Comparison of ENCODE assay signal across 8 cellular contexts in the genomic region with DNA sequence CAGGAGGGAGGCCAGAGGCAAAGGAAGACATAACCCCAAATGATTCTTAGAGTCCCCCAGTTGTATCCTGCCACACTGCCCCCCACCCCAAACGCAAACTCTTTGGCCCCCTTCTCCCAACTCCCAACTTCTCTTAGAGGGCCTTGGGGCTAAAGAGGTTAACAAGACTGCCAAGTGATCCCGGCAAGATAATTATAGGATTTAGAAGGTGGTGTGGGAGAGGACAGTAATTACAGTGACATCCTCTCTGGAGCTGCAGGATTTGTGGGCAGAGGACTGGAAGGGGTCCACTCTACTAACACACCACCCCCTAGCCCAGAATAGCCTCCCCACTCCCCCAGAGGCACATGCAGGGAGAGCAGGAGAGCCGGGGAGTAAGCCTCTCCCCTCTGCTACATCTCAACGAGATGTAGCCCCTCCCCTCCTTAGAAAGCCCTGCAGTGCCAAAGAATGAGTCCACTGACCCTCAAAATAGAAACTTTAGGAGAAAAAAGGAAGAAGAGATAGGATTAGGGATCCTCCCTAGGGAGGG. TPM values are rescaled to one million over a fixed set of nuclear protein-coding genes. Genes with fewer than 3 reads are reported as not detected.
DNase-seq lines count a peak whose midpoint lies in the region; FAIRE-seq and TF ChIP-seq lines count a peak whose summit lies in the region.

No MANE protein-coding gene starts in this region.

- H3K4me3 Mint-ChIP-seq in HFFc6: peak overlapping the region; percentile 90
- peak overlapping the region; percentile 89 for H3K4me3 Mint-ChIP-seq in activated naive CD8-positive, alpha-beta T cell

- H3K9me1 ChIP-seq in keratinocyte (ENCODE audit: control insufficient read depth, extremely low read depth, insufficient read depth, low read length): no peaks in the 10 kb centered on the region

- TF ChIP-seq POLR2A in thyroid gland (IDR thresholded peaks at IDR 0.05): no peak

- dilution Hi-C loops in keratinocyte (cut with MboI; ENCODE audit: extremely low pct_ligation_motif_present, low sequenced_read_pairs): no loop called here

- intact Hi-C loops in thyroid gland (cut with DNase I): loop anchor here (2.0 kb wide), 1 partner anchor 203 kb away; no protein-coding TSS in a partner anchor

- TF ChIP-seq CTCF in BE2C (IDR thresholded peaks at IDR 0.05; ENCODE audit: low read depth, low read length) (no peak), HFFc6 (IDR thresholded peaks at IDR 0.05) (0 out of 2 replicates have a peak, but pooled peaks have one; percentile 44), keratinocyte (optimal IDR thresholded peaks at IDR 0.05 in 1 of 3, IDR thresholded peaks at IDR 0.05 in 1 of 3, conservative IDR thresholded peaks at IDR 0.05 in 1 of 3; ENCODE audit: extremely low read depth in 1 of 3, insufficient read depth in 2 of 3, low read length in 3 of 3) (no peak), thyroid gland (IDR thresholded peaks at IDR 0.05) (no peak)

- H3K27ac Mint-ChIP-seq in HFFc6: peak overlapping the region; percentile 88
- peak overlapping the region; percentile 86 for H3K27ac Mint-ChIP-seq in activated naive CD8-positive, alpha-beta T cell

- DNase-seq in BE2C: no peak
- DNase-seq in HFFc6: no peak
- DNase-seq in keratinocyte (ENCODE audit: low read depth, low spot score): no peak
- DNase-seq in thyroid gland: no peak
- no peak for DNase-seq in AG20443 (ENCODE audit: low spot score)
- no peak for DNase-seq in GF-D8 (lab: John Stamatoyannopoulos, UW)
- DNase-seq in H4 (ENCODE audit: low spot score): no peak

- H3K36me3 ChIP-seq in BE2C (no peaks in the 10 kb centered on the region), keratinocyte (ENCODE audit: control insufficient read depth in 2 of 2, extremely low read depth in 1 of 2, insufficient read depth in 2 of 2, low read length in 2 of 2) (no peaks in the 10 kb centered on the region), thyroid gland (no peaks in the 10 kb centered on the region)

- peaks cover 37% of the 10 kb centered on the region for H3K4me1 Mint-ChIP-seq in HFFc6 (ENCODE audit: low read depth)
- H3K4me1 Mint-ChIP-seq in activated naive CD8-positive, alpha-beta T cell (ENCODE audit: low read depth): peaks cover 24% of the 10 kb centered on the region

- 8 to 11% methylated on average over 4 of the region's 4 CpGs for WGBS in thyroid gland, 2 donors

- H3K27me3 Mint-ChIP-seq in HFFc6 (ENCODE audit: insufficient read depth): peaks cover 2% of the 10 kb centered on the region; the same call in 1 of the 2 replicates
- H3K27me3 Mint-ChIP-seq in activated naive CD8-positive, alpha-beta T cell: no peaks in the 10 kb centered on the region

- no peak overlapping the region for H3K9ac ChIP-seq in keratinocyte (ENCODE audit: control insufficient read depth, extremely low read depth, insufficient read depth, low read length)

- no peaks in the 10 kb centered on the region for H3K9me3 Mint-ChIP-seq in HFFc6
- no peaks in the 10 kb centered on the region for H3K9me3 Mint-ChIP-seq in activated naive CD8-positive, alpha-beta T cell (ENCODE audit: low read depth)

- no peak for FAIRE-seq in keratinocyte (lab: Jason Lieb, UNC)

- peak overlapping the region; percentile 57 for H2AFZ ChIP-seq in keratinocyte (ENCODE audit: control insufficient read depth, low read length)

- H3K27me3 ChIP-seq in BE2C (no peaks in the 10 kb centered on the region), keratinocyte (ENCODE audit: control insufficient read depth, extremely low read depth, insufficient read depth, low read length) (no peaks in the 10 kb centered on the region), thyroid gland (no peaks in the 10 kb centered on the region)

- no peaks in the 10 kb centered on the region for H3K79me2 ChIP-seq in keratinocyte (ENCODE audit: control insufficient read depth, insufficient read depth, low read length)

- no peaks in the 10 kb centered on the region for H4K20me1 ChIP-seq in keratinocyte (ENCODE audit: control insufficient read depth, extremely low read depth, insufficient read depth, low read length)

- peaks cover 13% of the 10 kb centered on the region for H3K4me1 ChIP-seq in BE2C
- peaks cover 9% of the 10 kb centered on the region for H3K4me1 ChIP-seq in keratinocyte (ENCODE audit: control insufficient read depth, extremely low read depth, insufficient read depth, low read length)
- H3K4me1 ChIP-seq in thyroid gland: peaks cover 8 to 23% of the 10 kb centered on the region in 2 donors

- H3K4me2 ChIP-seq in keratinocyte (ENCODE audit: control insufficient read depth, extremely low read depth, insufficient read depth, low read depth, low read length): peak overlapping the region; percentile 81

- H3K4me3 ChIP-seq in BE2C (ENCODE audit: low read depth, low read length) (peak overlapping the region; percentile 82), keratinocyte (ENCODE audit: control insufficient read depth in 2 of 3, extremely low read depth in 1 of 3, insufficient read depth in 2 of 3, low read depth in 1 of 3, low read length in 3 of 3) (no peak overlapping the region), thyroid gland (replicated peaks in 1 of 3) (peak overlapping the region in 2 of 3 donors; percentile 29 to 66)

- H3K36me3 Mint-ChIP-seq in HFFc6 (ENCODE audit: low read depth): no peaks in the 10 kb centered on the region
- H3K36me3 Mint-ChIP-seq in activated naive CD8-positive, alpha-beta T cell: no peaks in the 10 kb centered on the region

- H3K9me3 ChIP-seq in BE2C (no peaks in the 10 kb centered on the region), keratinocyte (ENCODE audit: control insufficient read depth, low read depth, low read length) (no peaks in the 10 kb centered on the region), thyroid gland (no peaks in the 10 kb centered on the region)

- no peak overlapping the region for H3K27ac ChIP-seq in keratinocyte (ENCODE audit: control insufficient read depth, insufficient read depth, low read length)
- H3K27ac ChIP-seq in thyroid gland: peak overlapping the region; percentile 69 to 82 (median 72)

RNA-seq across cellular contexts. Expression of a gene that starts 5.3 kb away (rescaled TPM):
- 111 TPM for polyA plus RNA-seq in BE2C (2012; ENCODE audit: insufficient read depth, insufficient read length, low read depth)
- total RNA-seq in HFFc6 (2021; fragmentation: NEBNext Ultra II Directional; extraction: Animal tissue kit (Norgen Biotek cat#: 25700)): 10 to 100 TPM; 15.8 to 25.9 (median 16.9) TPM
- 2.5 to 6.2 TPM (median 2.7 TPM) in 3 replicates for polyA plus RNA-seq in keratinocyte
- 0.82 TPM for polyA plus RNA-seq in keratinocyte (2011; ENCODE audit: low read depth)
- 2.2 and 3.3 TPM in 2 replicates for polyA plus RNA-seq in keratinocyte (2011; cell fraction: cytosol; rRNA removed)
- 1.9 and 2.4 TPM in 2 replicates for polyA plus RNA-seq in keratinocyte (2011; cell fraction: nucleus; rRNA removed)
- polyA plus RNA-seq in keratinocyte (2012; ENCODE audit: low replicate concordance): 1.2 and 9.6 TPM in 2 replicates
- polyA minus RNA-seq in keratinocyte: 1.8 to 16.1 TPM (median 2.7 TPM) in 3 replicates
- polyA minus RNA-seq in keratinocyte (2011; cell fraction: cytosol; rRNA and poly(A)+ RNA removed): 2.1 TPM
- polyA minus RNA-seq in keratinocyte (2011; cell fraction: nucleus; rRNA and poly(A)+ RNA removed): 0.42 and 1.8 TPM in 2 replicates
- total RNA-seq in thyroid gland: 1 to 10 TPM; 4.8 to 7.5 (median 6.7) TPM
- 7.7 and 8.4 TPM in 2 replicates for total RNA-seq in H4 (2014; rRNA removed; shearing (Covaris generic))

RNA-seq across cellular contexts. Expression of a gene that starts 8.8 kb away (rescaled TPM):
- polyA plus RNA-seq in BE2C (2012; ENCODE audit: insufficient read depth, insufficient read length, low read depth): 1,347 TPM
- total RNA-seq in HFFc6 (2021; fragmentation: NEBNext Ultra II Directional; extraction: Animal tissue kit (Norgen Biotek cat#: 25700)): 1,000 to 10,000 TPM; 1,860 to 2,483 (median 2,072) TPM
- polyA plus RNA-seq in keratinocyte: 517 to 917 TPM (median 749 TPM) in 3 replicates
- polyA plus RNA-seq in keratinocyte (2011; ENCODE audit: low read depth): 290 TPM
- polyA plus RNA-seq in keratinocyte (2011; cell fraction: cytosol; rRNA removed): 762 and 937 TPM in 2 replicates
- 747 and 954 TPM in 2 replicates for polyA plus RNA-seq in keratinocyte (2011; cell fraction: nucleus; rRNA removed)
- 609 and 814 TPM in 2 replicates for polyA plus RNA-seq in keratinocyte (2012; ENCODE audit: low replicate concordance)
- 130 to 440 TPM (median 416 TPM) in 3 replicates for polyA minus RNA-seq in keratinocyte
- polyA minus RNA-seq in keratinocyte (2011; cell fraction: cytosol; rRNA and poly(A)+ RNA removed): 361 TPM
- polyA minus RNA-seq in keratinocyte (2011; cell fraction: nucleus; rRNA and poly(A)+ RNA removed): 155 and 221 TPM in 2 replicates
- 1,000 to 10,000 TPM in 3 of 4 donors, 100 to 1,000 TPM in 1; 683 to 1,145 (median 1,122) TPM for total RNA-seq in thyroid gland
- total RNA-seq in H4 (2014; rRNA removed; shearing (Covaris generic)): 1,118 and 1,197 TPM in 2 replicates

RNA-seq across cellular contexts. Expression of a gene that starts 17.5 kb away (rescaled TPM):
- 2.2 TPM for polyA plus RNA-seq in BE2C (2012; ENCODE audit: insufficient read depth, insufficient read length, low read depth)
- total RNA-seq in HFFc6 (2021; fragmentation: NEBNext Ultra II Directional; extraction: Animal tissue kit (Norgen Biotek cat#: 25700)): 10 to 100 TPM in 2 of 6 experiments, 1 to 10 TPM in 4; 6.6 to 13.2 (median 7.8) TPM
- polyA plus RNA-seq in keratinocyte: 0.67 to 1.2 TPM (median 0.77 TPM) in 3 replicates
- polyA plus RNA-seq in keratinocyte (2011; ENCODE audit: low read depth): not detected
- polyA plus RNA-seq in keratinocyte (2011; cell fraction: cytosol; rRNA removed): 0.18 and 0.47 TPM in 2 replicates
- polyA plus RNA-seq in keratinocyte (2011; cell fraction: nucleus; rRNA removed): 3.4 and 5.0 TPM in 2 replicates
- 0.79 and 1.8 TPM in 2 replicates for polyA plus RNA-seq in keratinocyte (2012; ENCODE audit: low replicate concordance)
- 1.2 to 2.9 TPM (median 2.1 TPM) in 3 replicates for polyA minus RNA-seq in keratinocyte
- polyA minus RNA-seq in keratinocyte (2011; cell fraction: cytosol; rRNA and poly(A)+ RNA removed): not detected
- not detected in 2 replicates for polyA minus RNA-seq in keratinocyte (2011; cell fraction: nucleus; rRNA and poly(A)+ RNA removed)
- total RNA-seq in thyroid gland: 1 to 10 TPM in 3 of 4 donors, under 1 TPM in 1; 0.94 to 9.7 (median 6.8) TPM
- total RNA-seq in H4 (2014; rRNA removed; shearing (Covaris generic)): 0.49 and 0.81 TPM in 2 replicates

RNA-seq across cellular contexts. Expression of a gene that starts 21.8 kb away (rescaled TPM):
- 146 TPM for polyA plus RNA-seq in BE2C (2012; ENCODE audit: insufficient read depth, insufficient read length, low read depth)
- 100 to 1,000 TPM in 4 of 6 experiments, 10 to 100 TPM in 2; 87.4 to 113 (median 104) TPM for total RNA-seq in HFFc6 (2021; fragmentation: NEBNext Ultra II Directional; extraction: Animal tissue kit (Norgen Biotek cat#: 25700))
- polyA plus RNA-seq in keratinocyte: 53.1 to 68.2 TPM (median 62.5 TPM) in 3 replicates
- 27.4 TPM for polyA plus RNA-seq in keratinocyte (2011; ENCODE audit: low read depth)
- 47.9 and 70.6 TPM in 2 replicates for polyA plus RNA-seq in keratinocyte (2011; cell fraction: cytosol; rRNA removed)
- 17.0 and 20.4 TPM in 2 replicates for polyA plus RNA-seq in keratinocyte (2011; cell fraction: nucleus; rRNA removed)
- polyA plus RNA-seq in keratinocyte (2012; ENCODE audit: low replicate concordance): 39.8 and 73.4 TPM in 2 replicates
- polyA minus RNA-seq in keratinocyte: 25.8 to 32.3 TPM (median 31.8 TPM) in 3 replicates
- 25.7 TPM for polyA minus RNA-seq in keratinocyte (2011; cell fraction: cytosol; rRNA and poly(A)+ RNA removed)
- polyA minus RNA-seq in keratinocyte (2011; cell fraction: nucleus; rRNA and poly(A)+ RNA removed): 5.3 and 10.4 TPM in 2 replicates
- 100 to 1,000 TPM; 117 to 440 (median 246) TPM for total RNA-seq in thyroid gland
- total RNA-seq in H4 (2014; rRNA removed; shearing (Covaris generic)): 116 and 160 TPM in 2 replicates

RNA-seq across cellular contexts. Expression of a gene that starts 29.9 kb away (rescaled TPM):
- 3.1 TPM for polyA plus RNA-seq in BE2C (2012; ENCODE audit: insufficient read depth, insufficient read length, low read depth)
- total RNA-seq in HFFc6 (2021; fragmentation: NEBNext Ultra II Directional; extraction: Animal tissue kit (Norgen Biotek cat#: 25700)): 1 to 10 TPM in 4 of 6 experiments, under 1 TPM in 2; 0.95 to 2.3 (median 1.2) TPM
- 0.04 to 0.19 TPM (median 0.07 TPM) in 3 replicates for polyA plus RNA-seq in keratinocyte
- polyA plus RNA-seq in keratinocyte (2011; ENCODE audit: low read depth): 0.44 TPM
- 0.27 TPM in 1 of 2 replicates, not detected in the other for polyA plus RNA-seq in keratinocyte (2011; cell fraction: cytosol; rRNA removed)
- polyA plus RNA-seq in keratinocyte (2011; cell fraction: nucleus; rRNA removed): 0.45 and 0.51 TPM in 2 replicates
- polyA plus RNA-seq in keratinocyte (2012; ENCODE audit: low replicate concordance): 0.24 and 0.95 TPM in 2 replicates
- 0.20 TPM in 1 of 3 replicates, not detected in the others for polyA minus RNA-seq in keratinocyte
- not detected for polyA minus RNA-seq in keratinocyte (2011; cell fraction: cytosol; rRNA and poly(A)+ RNA removed)
- polyA minus RNA-seq in keratinocyte (2011; cell fraction: nucleus; rRNA and poly(A)+ RNA removed): not detected in 2 replicates
- total RNA-seq in thyroid gland: 10 to 100 TPM in 2 of 4 donors, 1 to 10 TPM in 2; 7.9 to 16.9 (median 9.8) TPM
- 0.88 and 1.2 TPM in 2 replicates for total RNA-seq in H4 (2014; rRNA removed; shearing (Covaris generic))

Comparison
In these comparisons a context has a peak if more than half of its experiments do, and no peak if none do; other contexts are left out.
1. H3K4me3 ChIP-seq: peak in BE2C (single experiment) and thyroid gland (2 of 3); none in keratinocyte (0 of 3).